Comparison of ENCODE assay signal across 8 cellular contexts in genomic region chr5:42830924-42831323, GRCh38.
"Had no signal": no experiment of that assay in that cellular context is flagged by ENCODE, and none has a peak within 500 bp of the region (broad histone marks: within the 10 kb centered on the region; RNA-seq: fewer than 3 reads in every experiment).

No MANE protein-coding gene starts in this region.

- H3K4me3 ChIP-seq: GM23338 had no signal

- H3K4me2 ChIP-seq: GM23338 had no signal

- ATAC-seq: GM23338 had no signal

- H2AFZ ChIP-seq: GM23338 had no signal

- DNase-seq: H9, HCEC 1CT, IMR-90, KBM-7 had no signal

- FAIRE-seq: H1, H54, HTR-8/SVneo had no signal
